ENCODE assay signal across 22 cellular contexts in genomic region chr11:22699388-22699787, GRCh38. TPM values are rescaled to one million over a fixed set of nuclear protein-coding genes. Genes with fewer than 3 reads are reported as not detected.
A peak's percentile ranks its signal among the peaks of the same experiment; 100 is the strongest.
DNase-seq lines count a peak whose midpoint lies in the region; ATAC-seq, FAIRE-seq and TF ChIP-seq lines count a peak whose summit lies in the region.
"Had no signal": no experiment of that assay in that cellular context is flagged by ENCODE, and none has a peak within 500 bp of the region (broad histone marks: within the 10 kb centered on the region; RNA-seq: fewer than 3 reads in every experiment).

No MANE protein-coding gene starts in this region.

- BruUV-seq in GM12878 (replicated peaks; lab: Mats Ljungman, UMichigan) (no TSS peak), MCF 10A (replicated peaks; lab: Mats Ljungman, UMichigan) (no TSS peak)

- FAIRE-seq in GM12878 (lab: Jason Lieb, UNC): no peak

- no peak overlapping the region for H3K4me3 ChIP-seq in GM12878
- H3K4me3 ChIP-seq: ascending aorta, neural progenitor cell, Peyer's patch, SJSA1 had no signal

- H3K27ac Mint-ChIP-seq in MCF 10A (ENCODE audit: low read depth, unreplicated experiment): no peak overlapping the region
- H3K27ac Mint-ChIP-seq: activated CD4-positive, alpha-beta memory T cell treated with anti-CD3 and anti-CD28 coated beads for 36 hours; activated naive CD4-positive, alpha-beta T cell treated with anti-CD3 and anti-CD28 coated beads for 36 hours; CD4-positive, alpha-beta T cell; H9; neural progenitor cell; progenitor cell of endocrine pancreas; stimulated activated naive B cell treated with anti-CD40 and anti-IgM and Interleukin-4, amounts not matched to agents 10 μg/mL and 1 μg/mL and 100 μg/mL, for 72 hours had no signal

- no peaks in the 10 kb centered on the region for H3K36me3 Mint-ChIP-seq in MCF 10A (ENCODE audit: insufficient read depth, unreplicated experiment)
- H3K36me3 Mint-ChIP-seq: activated CD4-positive, alpha-beta memory T cell treated with anti-CD3 and anti-CD28 coated beads for 36 hours; neural progenitor cell; stimulated activated naive B cell treated with anti-CD40 and anti-IgM and Interleukin-4, amounts not matched to agents 10 μg/mL and 1 μg/mL and 100 μg/mL, for 72 hours had no signal

- H4K20me1 ChIP-seq in GM12878 (ENCODE audit: control insufficient read depth, insufficient read depth): no peaks in the 10 kb centered on the region

- 0% methylated on average over 1 of the region's 1 CpG for WGBS in GM12878 (ENCODE audit: insufficient coverage, insufficient replicate concordance, low lambda C conversion rate, missing lambda C conversion rate)

- no peak for TF ChIP-seq CTCF in GM12878 (IDR thresholded peaks at IDR 0.05 in 2 of 3, conservative IDR thresholded peaks at IDR 0.05 in 1 of 3; ENCODE audit: control insufficient read depth in 2 of 3, extremely low read depth in 1 of 3, insufficient read depth in 1 of 3, low read depth in 3 of 3, low read length in 3 of 3)
- no peak for TF ChIP-seq CTCF in MCF 10A (IDR thresholded peaks at IDR 0.05; ENCODE audit: unreplicated experiment)

- no peak overlapping the region for H3K4me2 ChIP-seq in GM12878 (ENCODE audit: control insufficient read depth, insufficient read depth)
- H3K4me2 ChIP-seq: neural progenitor cell had no signal

- intact Hi-C loops in GM12878 (cut with micrococcal nuclease; ENCODE audit: unreplicated experiment) (no loop called here), MCF 10A (cut with micrococcal nuclease) (no loop called here)

- TF ChIP-seq RAD21 in GM12878 (IDR thresholded peaks at IDR 0.05; ENCODE audit: insufficient read depth, low read depth, low read length): no peak

- CTCF ChIA-PET in GM12878 (lab: Yijun Ruan, JAX) (interaction anchor here (0.7 to 1.4 kb wide), 3 partner anchors 8 to 79 kb away, joined by 3 to 5 read pairs (median 4); no protein-coding TSS in a partner anchor), MCF 10A (lab: Yijun Ruan, JAX) (interaction anchor here (0.5 to 0.6 kb wide), 2 partner anchors 8 to 78 kb away, joined by 3 to 4 read pairs; no protein-coding TSS in a partner anchor)

- POLR2A ChIA-PET in GM12878 (lab: Charles Lee): interaction anchor here (1.0 to 5.0 kb wide), 7 partner anchors 9 to 28 kb away, joined by 3 to 43 read pairs (median 3); no protein-coding TSS in a partner anchor
- POLR2A ChIA-PET in MCF 10A (lab: Yijun Ruan, JAX): no interaction called here

- SMC1A ChIA-PET in GM12878 (lab: Charles Lee; ENCODE audit: uncharacterized antibody, unreplicated experiment): interaction anchor here (1.0 to 8.9 kb wide), 11 partner anchors 10 to 93 kb away, joined by 3 to 117 read pairs (median 4); no protein-coding TSS in a partner anchor

- H3K27ac ChIP-seq in GM12878 (ENCODE audit: control insufficient read depth, insufficient read depth): no peak overlapping the region
- H3K27ac ChIP-seq: ascending aorta, neural progenitor cell, Peyer's patch, SJSA1, WERI-Rb-1 had no signal

- H3K9me3 ChIP-seq in GM12878 (replicated peaks; ENCODE audit: control insufficient read depth, insufficient read depth, low read length): no peaks in the 10 kb centered on the region
- H3K9me3 ChIP-seq: ascending aorta, Peyer's patch, SJSA1 had no signal

- no peak for TF ChIP-seq POLR2A in GM12878 (IDR thresholded peaks at IDR 0.05; ENCODE audit: low read depth, low read length)

- RAD21 ChIA-PET in GM12878 (lab: Charles Lee; ENCODE audit: unreplicated experiment): interaction anchor here (0.7 to 6.6 kb wide), 6 partner anchors 21 to 65 kb away, joined by 3 to 111 read pairs (median 3); no protein-coding TSS in a partner anchor

- H3K27me3 ChIP-seq in GM12878 (replicated peaks in 1 of 2; ENCODE audit: control insufficient read depth in 2 of 2, insufficient read depth in 2 of 2, low read length in 1 of 2): no peaks in the 10 kb centered on the region
- H3K27me3 ChIP-seq: ascending aorta, neural progenitor cell, Peyer's patch, SJSA1 had no signal

- no peak for TF ChIP-seq EP300 in GM12878 (IDR thresholded peaks at IDR 0.05; ENCODE audit: borderline replicate concordance in 1 of 2, control insufficient read depth in 1 of 2, low read depth in 2 of 2, low read length in 2 of 2)

- no peaks in the 10 kb centered on the region for H3K27me3 Mint-ChIP-seq in MCF 10A (ENCODE audit: insufficient read depth, unreplicated experiment)
- H3K27me3 Mint-ChIP-seq: activated CD4-positive, alpha-beta memory T cell treated with anti-CD3 and anti-CD28 coated beads for 36 hours; progenitor cell of endocrine pancreas had no signal

- H3K4me1 Mint-ChIP-seq in MCF 10A (ENCODE audit: insufficient read depth, unreplicated experiment): peaks cover 6% of the 10 kb centered on the region
- H3K4me1 Mint-ChIP-seq: stimulated activated naive B cell treated with anti-CD40 and anti-IgM and Interleukin-4, amounts not matched to agents 10 μg/mL and 1 μg/mL and 100 μg/mL, for 72 hours had no signal

- no peak overlapping the region for H3K9ac ChIP-seq in GM12878 (ENCODE audit: control insufficient read depth, insufficient read depth, low read length)
- H3K9ac ChIP-seq: neural progenitor cell had no signal

- no peak overlapping the region for H3K4me3 Mint-ChIP-seq in MCF 10A (ENCODE audit: unreplicated experiment)
- H3K4me3 Mint-ChIP-seq: activated CD4-positive, alpha-beta memory T cell treated with anti-CD3 and anti-CD28 coated beads for 36 hours; activated naive CD4-positive, alpha-beta T cell treated with anti-CD3 and anti-CD28 coated beads for 36 hours; CD4-positive, alpha-beta T cell; H9; neural progenitor cell; stimulated activated naive B cell treated with anti-CD40 and anti-IgM and Interleukin-4, amounts not matched to agents 10 μg/mL and 1 μg/mL and 100 μg/mL, for 72 hours had no signal

- H3K79me2 ChIP-seq in GM12878 (ENCODE audit: control insufficient read depth, insufficient read depth, low read length): no peaks in the 10 kb centered on the region

- no peaks in the 10 kb centered on the region for H3K9me3 Mint-ChIP-seq in MCF 10A (ENCODE audit: unreplicated experiment)
- H3K9me3 Mint-ChIP-seq: activated CD4-positive, alpha-beta memory T cell treated with anti-CD3 and anti-CD28 coated beads for 36 hours; activated naive CD4-positive, alpha-beta T cell treated with anti-CD3 and anti-CD28 coated beads for 36 hours; CD4-positive, alpha-beta T cell; H9; neural progenitor cell; stimulated activated naive B cell treated with anti-CD40 and anti-IgM and Interleukin-4, amounts not matched to agents 10 μg/mL and 1 μg/mL and 100 μg/mL, for 72 hours had no signal

- no peak overlapping the region for H2AFZ ChIP-seq in GM12878 (ENCODE audit: control insufficient read depth, low read depth, low read length)
- H2AFZ ChIP-seq: neural progenitor cell had no signal

- in situ Hi-C loops in GM12878 (cut with MboI): no loop called here

- ATAC-seq in GM18861 (IDR thresholded peaks at IDR 0.05; ENCODE audit: unreplicated experiment) (peak; percentile 64), GM19372 (IDR thresholded peaks at IDR 0.05; ENCODE audit: low read depth, unreplicated experiment) (peak; percentile 40), HG02938 (IDR thresholded peaks at IDR 0.05; ENCODE audit: unreplicated experiment) (peak; percentile 68), GM12878 (peak; percentile 79)
- ATAC-seq: stimulated activated naive B cell treated with anti-CD40 and anti-IgM and Interleukin-4, amounts not matched to agents 10 μg/mL and 1 μg/mL and 100 μg/mL, for 72 hours had no signal

- H3K36me3 ChIP-seq in GM12878 (ENCODE audit: control insufficient read depth in 2 of 2, insufficient read depth in 2 of 2, low read length in 1 of 2): no peaks in the 10 kb centered on the region
- H3K36me3 ChIP-seq: ascending aorta, neural progenitor cell, Peyer's patch, SJSA1, WERI-Rb-1 had no signal

- DNase-seq in GM12878 (ENCODE audit: low read depth, low spot score) (no peak), SW480 (ENCODE audit: low spot score) (no peak), MCF 10A (ENCODE audit: unreplicated experiment) (no peak)
- no peak for DNase-seq in stimulated activated CD4-positive, alpha-beta T cell treated with anti-CD3 and anti-CD28 coated beads, Interleukin-4, amount 100 ng/mL, for 4 hours
- DNase-seq: activated CD4-positive, alpha-beta memory T cell treated with anti-CD3 and anti-CD28 coated beads for 36 hours; activated naive CD4-positive, alpha-beta T cell treated with anti-CD3 and anti-CD28 coated beads for 36 hours; activated T-cell treated with anti-CD3 and anti-CD28 coated beads, Interleukin-2, amount 50 U/mL, for 1 hour; CD4-positive, alpha-beta T cell; central memory CD4-positive, alpha-beta T cell; H9; NCI-H2029; NCI-H446; Peyer's patch; stimulated activated naive B cell treated with anti-CD40 and anti-IgM and Interleukin-4, amounts not matched to agents 10 μg/mL and 1 μg/mL and 100 μg/mL, for 72 hours; WERI-Rb-1 had no signal

- no peaks in the 10 kb centered on the region for H3K4me1 ChIP-seq in GM12878 (ENCODE audit: control insufficient read depth, insufficient read depth, low read length)
- H3K4me1 ChIP-seq: ascending aorta, Peyer's patch had no signal

TF ChIP-seq in GM12878, 131 proteins besides CTCF, POLR2A, EP300 and RAD21:
- TF ChIP-seq JUNB (IDR thresholded peaks at IDR 0.05) (peak; percentile 44; the same call in 1 of the 2 replicates), YBX1 (IDR thresholded peaks at IDR 0.05) (no peak), MTA2 (IDR thresholded peaks at IDR 0.05; ENCODE audit: low read depth) (0 out of 2 replicates have a peak, but pooled peaks have one; percentile 17)

RNA-seq across cellular contexts. Expression of gene GAS2, which starts 33.0 kb away (rescaled TPM):
- 96.9 and 104 TPM in 2 replicates for total RNA-seq in GM12878 (2013; cell fraction: nucleolus; rRNA removed)
- 19.0 and 24.5 TPM in 2 replicates for total RNA-seq in GM12878 (2014; rRNA removed)
- total RNA-seq in GM12878 (2014; rRNA removed; fragmentation: Illumina TruSeq; extraction: Trizol): 22.2 and 23.4 TPM in 2 replicates
- total RNA-seq in GM12878 (2021): 23.8 and 29.2 TPM in 2 replicates
- 9.2 TPM for polyA plus RNA-seq in GM12878 (2011; ENCODE audit: low read depth)
- polyA plus RNA-seq in GM12878 (2011; rRNA removed): 81.4 and 124 TPM in 2 replicates
- 40.0 and 43.6 TPM in 2 replicates for polyA plus RNA-seq in GM12878 (2011; cell fraction: cytosol; rRNA removed)
- polyA plus RNA-seq in GM12878 (2011; cell fraction: nucleus; rRNA removed): 62.4 and 81.1 TPM in 2 replicates
- 7.4 and 9.0 TPM in 2 replicates for polyA plus RNA-seq in GM12878 (2012)
- polyA plus RNA-seq in GM12878 (2014; fragmentation: Illumina TruSeq; extraction: Trizol): 18.5 TPM in 2 replicates
- polyA plus RNA-seq in GM12878 (2014; fragmentation: Nextera tagmentation; extraction: Ambion mirVana): 10 to 100 TPM; 19.9 to 28.9 TPM
- 12.2 and 16.4 TPM in 2 replicates for polyA plus RNA-seq in GM12878 (2014; rRNA removed)
- 10 to 100 TPM; 36.4 to 38.4 TPM for polyA plus RNA-seq in GM12878 (2016; fragmentation: Nextera tagmentation; extraction: Ambion mirVana)
- polyA minus RNA-seq in GM12878 (2011; rRNA and poly(A)+ RNA removed): 135 and 140 TPM in 2 replicates
- polyA minus RNA-seq in GM12878 (2011; cell fraction: cytosol; rRNA and poly(A)+ RNA removed): 41.3 and 44.3 TPM in 2 replicates
- 154 and 202 TPM in 2 replicates for polyA minus RNA-seq in GM12878 (2011; cell fraction: nucleus; rRNA and poly(A)+ RNA removed)
- 1.4 TPM in 2 replicates for total RNA-seq in MCF 10A (2022)
